2 cellular contexts compared by ENCODE assay signal in genomic region chr1:218346391-218347204, GRCh38.
TF ChIP-seq lines count a peak whose summit lies in the region.

No MANE protein-coding gene starts in this region.

TF ChIP-seq in SK-N-SH, 30 proteins besides CTCF, POLR2A, EP300 and RAD21 (continued from another document):
- TF ChIP-seq MAX (IDR thresholded peaks at IDR 0.05; ENCODE audit: low read depth) (no peak), FOXJ3 (CRISPR knock-in tag; IDR thresholded peaks at IDR 0.05) (no peak), FOSL2 (IDR thresholded peaks at IDR 0.05; ENCODE audit: borderline replicate concordance, low read depth) (no peak), MEF2A (IDR thresholded peaks at IDR 0.05; ENCODE audit: borderline replicate concordance, low read depth) (no peak), NFIC (IDR thresholded peaks at IDR 0.05; ENCODE audit: borderline replicate concordance) (no peak), USF2 (IDR thresholded peaks at IDR 0.05; ENCODE audit: borderline replicate concordance, low read depth, low read length) (no peak), TCF12 (IDR thresholded peaks at IDR 0.05) (no peak), ELF1 (IDR thresholded peaks at IDR 0.05) (no peak), FOXM1 (IDR thresholded peaks at IDR 0.05; ENCODE audit: low read depth) (no peak)

TF ChIP-seq in SK-N-SH treated with all-trans-retinoic acid at 6 μM for 48 hours, 23 proteins besides CTCF, POLR2A, EP300 and RAD21 (continued from another document):
- TF ChIP-seq CREB5 (CRISPR knock-in tag; IDR thresholded peaks at IDR 0.05; ENCODE audit: low read depth) = no peak
- TF ChIP-seq CSDC2 (CRISPR knock-in tag; IDR thresholded peaks at IDR 0.05) = no peak
- TF ChIP-seq, protein P1, sequence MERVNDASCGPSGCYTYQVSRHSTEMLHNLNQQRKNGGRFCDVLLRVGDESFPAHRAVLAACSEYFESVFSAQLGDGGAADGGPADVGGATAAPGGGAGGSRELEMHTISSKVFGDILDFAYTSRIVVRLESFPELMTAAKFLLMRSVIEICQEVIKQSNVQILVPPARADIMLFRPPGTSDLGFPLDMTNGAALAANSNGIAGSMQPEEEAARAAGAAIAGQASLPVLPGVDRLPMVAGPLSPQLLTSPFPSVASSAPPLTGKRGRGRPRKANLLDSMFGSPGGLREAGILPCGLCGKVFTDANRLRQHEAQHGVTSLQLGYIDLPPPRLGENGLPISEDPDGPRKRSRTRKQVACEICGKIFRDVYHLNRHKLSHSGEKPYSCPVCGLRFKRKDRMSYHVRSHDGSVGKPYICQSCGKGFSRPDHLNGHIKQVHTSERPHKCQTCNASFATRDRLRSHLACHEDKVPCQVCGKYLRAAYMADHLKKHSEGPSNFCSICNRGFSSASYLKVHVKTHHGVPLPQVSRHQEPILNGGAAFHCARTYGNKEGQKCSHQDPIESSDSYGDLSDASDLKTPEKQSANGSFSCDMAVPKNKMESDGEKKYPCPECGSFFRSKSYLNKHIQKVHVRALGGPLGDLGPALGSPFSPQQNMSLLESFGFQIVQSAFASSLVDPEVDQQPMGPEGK (CRISPR knock-in tag; IDR thresholded peaks at IDR 0.05; ENCODE audit: borderline replicate concordance) = no peak
